Comparison of ENCODE assay signal across 22 cellular contexts in the genomic region with DNA sequence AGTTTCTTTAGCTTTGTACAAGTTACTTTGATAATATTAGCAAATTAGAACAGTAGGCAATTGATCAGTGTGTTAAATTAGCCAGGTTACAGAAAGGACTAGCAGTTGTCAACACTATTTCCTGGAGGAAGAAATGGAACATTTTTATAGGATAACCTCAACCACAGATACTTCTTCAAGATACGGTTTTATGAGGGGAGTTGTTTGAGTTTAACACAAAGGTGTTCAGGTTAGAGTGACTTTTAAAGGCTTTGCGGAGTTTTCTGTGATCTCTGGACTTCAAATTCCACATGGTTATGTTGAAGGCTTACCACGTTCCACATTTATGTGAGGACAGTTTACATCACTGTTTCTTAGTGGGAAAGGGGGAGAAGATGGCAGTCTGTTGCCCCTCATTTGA. TPM values are rescaled to one million over a fixed set of nuclear protein-coding genes. Genes with fewer than 3 reads are reported as not detected.
DNase-seq lines count a peak whose midpoint lies in the region; ATAC-seq, FAIRE-seq and TF ChIP-seq lines count a peak whose summit lies in the region.
"Had no signal": no experiment of that assay in that cellular context is flagged by ENCODE, and none has a peak within 500 bp of the region (broad histone marks: within the 10 kb centered on the region; RNA-seq: fewer than 3 reads in every experiment).

No MANE protein-coding gene starts in this region.

- TF ChIP-seq POLR2A in GM12891 (IDR thresholded peaks at IDR 0.05; ENCODE audit: low read depth, low read length) = no peak

- CTCF ChIA-PET in activated CD4-positive, alpha-beta T cell treated with anti-CD3 and anti-CD28 coated beads for 36 hours (lab: Charles Lee) = interaction anchor here (1.6 kb wide), 1 partner anchor 14 kb away, joined by 4 read pairs; no protein-coding TSS in a partner anchor
- CTCF ChIA-PET in HEK293T (lab: Yijun Ruan, JAX) = no interaction called here

- no peak overlapping the region for H3K4me3 Mint-ChIP-seq in activated CD4-positive, alpha-beta T cell treated with anti-CD3 and anti-CD28 coated beads for 36 hours

- peak; percentile 52 for FAIRE-seq in GM12891 (lab: Jason Lieb, UNC)

- no peak for DNase-seq in activated CD4-positive, alpha-beta T cell treated with anti-CD3 and anti-CD28 coated beads for 36 hours
- no peak for DNase-seq in activated CD4-positive, alpha-beta T cell treated with anti-CD3 and anti-CD28 coated beads, Interleukin-2, amount 50 U/mL, for 1 hour
- DNase-seq in GM12891 (ENCODE audit: insufficient read length, low spot score) (no peak), LoVo (ENCODE audit: low spot score) (peak; percentile 54), left colon (no peak), HEK293T (ENCODE audit: extremely low spot score) (no peak)
- no peak for DNase-seq in stimulated activated CD4-positive, alpha-beta T cell treated with anti-CD3 and anti-CD28 coated beads, Interleukin-15, amount 100 ng/mL, for 24 hours
- DNase-seq: AML-193, DMS 273 treated with DMSO at 0.1 percent for 48 hours, DND-41, GM23248, HCEC 1CT, MG63, NCI-H1048, NCI-H1436, NCI-H2029, NCI-H345, NCI-H524 treated with DMSO at 0.1 percent for 48 hours, PC-3, RPMI8226, SHP77 treated with DMSO at 0.1 percent for 48 hours had no signal

- no peak for ATAC-seq in activated CD4-positive, alpha-beta T cell treated with anti-CD3 and anti-CD28 coated beads for 36 hours
- ATAC-seq in left colon (peak; percentile 90), HG02870 (IDR thresholded peaks at IDR 0.05; ENCODE audit: unreplicated experiment) (no peak)
- ATAC-seq: PC-3 had no signal

- POLR2A ChIA-PET in activated CD4-positive, alpha-beta T cell treated with anti-CD3 and anti-CD28 coated beads for 36 hours (lab: Charles Lee) = no interaction called here
- POLR2A ChIA-PET in HEK293T (lab: Yijun Ruan, JAX) = no interaction called here

- no peaks in the 10 kb centered on the region for H3K27me3 Mint-ChIP-seq in activated CD4-positive, alpha-beta T cell treated with anti-CD3 and anti-CD28 coated beads for 36 hours

- peaks cover 37% of the 10 kb centered on the region for H3K36me3 Mint-ChIP-seq in activated CD4-positive, alpha-beta T cell treated with anti-CD3 and anti-CD28 coated beads for 36 hours (ENCODE audit: low read depth)

- peaks cover 8% of the 10 kb centered on the region for H3K4me1 Mint-ChIP-seq in activated CD4-positive, alpha-beta T cell treated with anti-CD3 and anti-CD28 coated beads for 36 hours

- no peaks in the 10 kb centered on the region for H3K9me3 Mint-ChIP-seq in activated CD4-positive, alpha-beta T cell treated with anti-CD3 and anti-CD28 coated beads for 36 hours (ENCODE audit: low read depth)

- H3K27ac Mint-ChIP-seq in activated CD4-positive, alpha-beta T cell treated with anti-CD3 and anti-CD28 coated beads for 36 hours = peak overlapping the region; percentile 67

- intact Hi-C loops in activated CD4-positive, alpha-beta T cell treated with anti-CD3 and anti-CD28 coated beads for 36 hours (cut with DNase I, micrococcal nuclease) = no loop called here
- intact Hi-C loops in left colon (cut with DNase I, micrococcal nuclease) = no loop called here

TF ChIP-seq in GM12891, 5 proteins besides CTCF, POLR2A, EP300 and RAD21:
- TF ChIP-seq POLR2AphosphoS5 (IDR thresholded peaks at IDR 0.05; ENCODE audit: low read depth, low read length) (no peak), SPI1 (IDR thresholded peaks at IDR 0.05; ENCODE audit: low read depth, low read length) (no peak)

TF ChIP-seq in HEK293T, 16 proteins besides CTCF, POLR2A, EP300 and RAD21:
- TF ChIP-seq CTBP1 (IDR thresholded peaks at IDR 0.05; ENCODE audit: borderline replicate concordance) = no peak
- TF ChIP-seq TARDBP (IDR thresholded peaks at IDR 0.05) = no peak
- TF ChIP-seq, protein P1, sequence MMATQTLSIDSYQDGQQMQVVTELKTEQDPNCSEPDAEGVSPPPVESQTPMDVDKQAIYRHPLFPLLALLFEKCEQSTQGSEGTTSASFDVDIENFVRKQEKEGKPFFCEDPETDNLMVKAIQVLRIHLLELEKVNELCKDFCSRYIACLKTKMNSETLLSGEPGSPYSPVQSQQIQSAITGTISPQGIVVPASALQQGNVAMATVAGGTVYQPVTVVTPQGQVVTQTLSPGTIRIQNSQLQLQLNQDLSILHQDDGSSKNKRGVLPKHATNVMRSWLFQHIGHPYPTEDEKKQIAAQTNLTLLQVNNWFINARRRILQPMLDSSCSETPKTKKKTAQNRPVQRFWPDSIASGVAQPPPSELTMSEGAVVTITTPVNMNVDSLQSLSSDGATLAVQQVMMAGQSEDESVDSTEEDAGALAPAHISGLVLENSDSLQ (IDR thresholded peaks at IDR 0.05) = no peak
- TF ChIP-seq L3MBTL2 (conservative IDR thresholded peaks at IDR 0.05) = no peak
- no peak for TF ChIP-seq NFRKB (IDR thresholded peaks at IDR 0.05)
- TF ChIP-seq ZNF384 (IDR thresholded peaks at IDR 0.05) = no peak
- no peak for TF ChIP-seq BHLHE40 (IDR thresholded peaks at IDR 0.05; ENCODE audit: borderline replicate concordance)
- TF ChIP-seq HDGF (IDR thresholded peaks at IDR 0.05; ENCODE audit: borderline replicate concordance) = no peak
- TF ChIP-seq ARNT (IDR thresholded peaks at IDR 0.05) = no peak
- no peak for TF ChIP-seq FOXA1 (IDR thresholded peaks at IDR 0.05)
- no peak for TF ChIP-seq FOXK2 (IDR thresholded peaks at IDR 0.05)
- TF ChIP-seq SP1 (IDR thresholded peaks at IDR 0.05) = no peak
- no peak for TF ChIP-seq FOXM1 (IDR thresholded peaks at IDR 0.05; ENCODE audit: borderline replicate concordance)
- TF ChIP-seq LEF1 (IDR thresholded peaks at IDR 0.05; ENCODE audit: borderline replicate concordance) = no peak
- no peak for TF ChIP-seq SUZ12 (IDR thresholded peaks at IDR 0.05)
- no peak for TF ChIP-seq ELF4 (IDR thresholded peaks at IDR 0.05)
TF ChIP-seq in HEK293T: peak in this region for 0.

RNA-seq across cellular contexts. Expression of a gene that starts 19.3 kb away (rescaled TPM):
- total RNA-seq in activated CD4-positive, alpha-beta T cell treated with anti-CD3 and anti-CD28 coated beads for 36 hours = 10 to 100 TPM; 33.0 to 45.9 TPM
- 14.6 TPM for polyA plus RNA-seq in GM12891 (2012; ENCODE audit: low read depth, missing spikeins)
- 10 to 100 TPM; 13.4 to 14.9 TPM for total RNA-seq in left colon

RNA-seq across cellular contexts. Expression of a gene that starts 57.3 kb away (rescaled TPM):
- total RNA-seq in activated CD4-positive, alpha-beta T cell treated with anti-CD3 and anti-CD28 coated beads for 36 hours = 10 to 100 TPM; 67.1 to 68.5 TPM
- 45.9 TPM for polyA plus RNA-seq in GM12891 (2012; ENCODE audit: low read depth, missing spikeins)
- total RNA-seq in left colon = 10 to 100 TPM; 46.8 to 55.9 TPM
